ENCODE assay signal across 9 cellular contexts in the genomic region with DNA sequence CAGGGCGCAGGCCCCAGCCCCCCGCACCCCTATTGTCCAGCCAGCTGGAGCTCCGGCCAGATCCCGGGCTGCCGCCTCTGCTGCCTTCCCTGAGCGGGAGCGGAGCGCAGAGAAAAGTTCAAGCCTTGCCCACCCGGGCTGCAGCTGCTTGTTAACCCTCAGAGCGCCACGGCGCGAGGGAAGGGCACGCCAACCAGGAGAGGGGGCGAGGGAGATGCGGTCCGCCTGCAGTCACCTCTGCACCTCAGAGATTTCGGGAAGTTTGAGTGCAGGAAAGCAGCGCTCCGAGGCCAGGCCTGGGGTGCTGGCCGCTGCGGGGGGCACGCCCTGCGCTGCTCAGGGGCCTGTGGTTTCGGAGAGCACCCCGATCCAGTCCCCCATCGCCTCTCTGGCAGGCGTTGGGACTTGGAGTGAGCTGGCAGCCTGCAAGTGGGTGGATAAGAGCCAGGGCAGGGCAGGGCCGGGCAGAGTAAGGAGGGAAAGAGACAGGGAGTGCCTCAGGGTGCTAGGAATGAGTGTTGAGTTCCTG. TPM values are rescaled to one million over a fixed set of nuclear protein-coding genes. Genes with fewer than 3 reads are reported as not detected.
DNase-seq lines count a peak whose midpoint lies in the region; ATAC-seq and TF ChIP-seq lines count a peak whose summit lies in the region.
"Had no signal": no experiment of that assay in that cellular context is flagged by ENCODE, and none has a peak within 500 bp of the region (broad histone marks: within the 10 kb centered on the region; RNA-seq: fewer than 3 reads in every experiment).

No MANE protein-coding gene starts in this region.

- WGBS in heart right ventricle, 2 donors = 3 to 4% methylated on average over 29 of the region's 29 CpGs
- 5% methylated on average over 21 of the region's 29 CpGs for WGBS in prostate gland

- DNase-seq in ELF-1 (ENCODE audit: low read depth, low spot score) = peak; percentile 31
- DNase-seq in heart right ventricle = peak; percentile 33 to 53
- peak; percentile 52 for DNase-seq in prostate gland (ENCODE audit: low spot score)
- DNase-seq in medulla oblongata (ENCODE audit: extremely low spot score) = no peak
- DNase-seq in stimulated activated CD4-positive, alpha-beta T cell treated with anti-CD3 and anti-CD28 coated beads, Interleukin-4, amount 100 ng/mL, for 24 hours = no peak
- no peak for DNase-seq in HT-29 (ENCODE audit: low spot score)

- ATAC-seq in heart right ventricle = peak; percentile 35 to 76 (median 52)
- ATAC-seq in HG03097 (IDR thresholded peaks at IDR 0.05; ENCODE audit: low FRiP score, unreplicated experiment) = no peak

- TF ChIP-seq CTCF in WI38 (IDR thresholded peaks at IDR 0.05; ENCODE audit: low read depth, low read length) = no peak
- TF ChIP-seq CTCF in heart right ventricle (IDR thresholded peaks at IDR 0.05) = no peak
- TF ChIP-seq CTCF in prostate gland (IDR thresholded peaks at IDR 0.05) = no peak

- no peak for TF ChIP-seq POLR2A in prostate gland (IDR thresholded peaks at IDR 0.05)

- H3K4me3 ChIP-seq in WI38 (ENCODE audit: low read depth, low read length) = peak overlapping the region; percentile 77
- peak overlapping the region; percentile 34 to 91 (median 79) for H3K4me3 ChIP-seq in heart right ventricle
- H3K4me3 ChIP-seq in prostate gland = peak overlapping the region; percentile 16 to 29

- H3K27me3 ChIP-seq in heart right ventricle (peaks cover 0 to 48% (median 0%) of the 10 kb centered on the region in 7 donors), prostate gland (replicated peaks; ENCODE audit: insufficient read depth) (peaks cover 15% of the 10 kb centered on the region)

- H3K36me3 ChIP-seq in heart right ventricle = no peaks in the 10 kb centered on the region
- H3K36me3 ChIP-seq in prostate gland = no peaks in the 10 kb centered on the region

- intact Hi-C loops in heart right ventricle (cut with DNase I) = loop anchor here in 4 of 10 donors (5.0 to 10.0 kb wide), 3 partner anchors 109 to 817 kb away; no protein-coding TSS in a partner anchor
- intact Hi-C loops in prostate gland (cut with DNase I) = no loop called here

- H3K9me3 ChIP-seq in heart right ventricle (no peaks in the 10 kb centered on the region), prostate gland (no peaks in the 10 kb centered on the region)

- H3K27ac ChIP-seq in heart right ventricle (peak overlapping the region; percentile 75 to 97 (median 92)), prostate gland (no peak overlapping the region)

- H3K4me1 ChIP-seq in heart right ventricle = peaks cover 6 to 66% (median 50%) of the 10 kb centered on the region in 9 donors
- H3K4me1 ChIP-seq in prostate gland (replicated peaks) = no peaks in the 10 kb centered on the region

RNA-seq across cellular contexts. Expression of gene CDH13, which starts 1.1 kb away (rescaled TPM):
- 100 to 1,000 TPM; 126 to 221 (median 173) TPM for total RNA-seq in heart right ventricle
- polyA plus RNA-seq in heart right ventricle = 10 to 100 TPM; 15.5 to 40.9 TPM
- total RNA-seq in prostate gland = 10 to 100 TPM; 20.6 to 23.0 TPM
- total RNA-seq in HT-29 (2014; rRNA removed; shearing (Covaris generic)) = not detected in 2 replicates
- total RNA-seq: OCI-LY7 had no signal

Comparison
In these comparisons a context has a peak if more than half of its experiments do, and no peak if none do; other contexts are left out.
1. DNase-seq: peak in ELF-1 (single experiment), heart right ventricle (2 of 2) and prostate gland (single experiment); none in medulla oblongata (single experiment), stimulated activated CD4-positive, alpha-beta T cell treated with anti-CD3 and anti-CD28 coated beads, Interleukin-4, amount 100 ng/mL, for 24 hours (single experiment) and HT-29 (single experiment).
2. H3K4me3 ChIP-seq: peak in every context shown above with its lines; median percentile 79 in heart right ventricle; 77 in WI38; 22 in prostate gland.
3. H3K27ac ChIP-seq: peak in heart right ventricle (10 of 10); none in prostate gland (0 of 2).
4. RNA of gene CDH13, which starts 1.1 kb away (total RNA-seq): 126 to 221 TPM in heart right ventricle and 20.6 to 23.0 TPM in prostate gland; not detected in HT-29; every median in the first group is over 10 times any median in the second.